In genomic region chr10:20596911-20597310, GRCh38 we compare ENCODE assay signal across 17 cellular contexts.
A peak's percentile ranks its signal among the peaks of the same experiment; 100 is the strongest.
DNase-seq lines count a peak whose midpoint lies in the region; TF ChIP-seq lines count a peak whose summit lies in the region.
"Had no signal": no experiment of that assay in that cellular context is flagged by ENCODE, and none has a peak within 500 bp of the region (broad histone marks: within the 10 kb centered on the region; RNA-seq: fewer than 3 reads in every experiment).

No MANE protein-coding gene starts in this region.

- TF ChIP-seq POLR2A in esophagus muscularis mucosa (IDR thresholded peaks at IDR 0.05; ENCODE audit: low read depth), result no peak

- H3K4me1 ChIP-seq in cardiac muscle cell (ENCODE audit: low read depth) (peaks cover 9% of the 10 kb centered on the region), esophagus muscularis mucosa (peaks cover 8 to 24% (median 12%) of the 10 kb centered on the region in 4 donors)

- intact Hi-C loops in esophagus muscularis mucosa (cut with DNase I), result no loop called here

- H3K4me3 ChIP-seq in cardiac muscle cell (no peak overlapping the region), esophagus muscularis mucosa (no peak overlapping the region)
- H3K4me3 ChIP-seq: A549 had no signal

- H3K27ac ChIP-seq in cardiac muscle cell (peak overlapping the region; percentile 68), esophagus muscularis mucosa (replicated peaks in 1 of 4) (no peak overlapping the region)
- H3K27ac ChIP-seq: A549 had no signal

- TF ChIP-seq CTCF in cardiac muscle cell (IDR thresholded peaks at IDR 0.05; ENCODE audit: low read depth, low read length) (no peak), esophagus muscularis mucosa (IDR thresholded peaks at IDR 0.05) (no peak)

- 50% methylated on average over 2 of the region's 2 CpGs for WGBS in esophagus muscularis mucosa

- DNase-seq in AG08395 (ENCODE audit: low spot score) (peak; percentile 9), amniotic epithelial cell (ENCODE audit: low read depth) (peak; percentile 60), cardiac muscle cell (ENCODE audit: low read depth in 1 of 2, low spot score in 1 of 2) (peak; percentile 29 to 66), myocyte (ENCODE audit: low read depth) (peak; percentile 79), esophagus muscularis mucosa (ENCODE audit: extremely low spot score) (no peak), NCI-H1694 treated with DMSO at 0.1 percent for 48 hours (lab: John Stamatoyannopoulos, UW) (no peak), NCI-H82 treated with DMSO at 0.1 percent for 48 hours (lab: John Stamatoyannopoulos, UW; ENCODE audit: unreplicated experiment) (no peak), NCI-H748 (lab: John Stamatoyannopoulos, UW; ENCODE audit: unreplicated experiment) (no peak)
- DNase-seq: activated CD4-positive, alpha-beta T cell treated with anti-CD3 and anti-CD28 coated beads for 4 hours; activated naive CD8-positive, alpha-beta T cell treated with anti-CD3 and anti-CD28 coated beads for 36 hours; activated T-cell treated with anti-CD3 and anti-CD28 coated beads, Interleukin-2, amount 50 U/mL, for 24 hours; dermis blood vessel endothelial cell; foreskin melanocyte; naive thymus-derived CD8-positive, alpha-beta T cell; NCI-H1105 treated with DMSO at 0.1 percent for 48 hours; PC-3 had no signal

- no peak for TF ChIP-seq EP300 in esophagus muscularis mucosa (IDR thresholded peaks at IDR 0.05)

- H3K36me3 ChIP-seq in cardiac muscle cell, result no peaks in the 10 kb centered on the region
- no peaks in the 10 kb centered on the region for H3K36me3 ChIP-seq in esophagus muscularis mucosa

- H3K9me3 ChIP-seq in cardiac muscle cell (ENCODE audit: low read depth) (no peaks in the 10 kb centered on the region), esophagus muscularis mucosa (no peaks in the 10 kb centered on the region)
- H3K9me3 ChIP-seq: A549 had no signal

- no peaks in the 10 kb centered on the region for H3K27me3 ChIP-seq in cardiac muscle cell
- H3K27me3 ChIP-seq in esophagus muscularis mucosa, result no peaks in the 10 kb centered on the region

Comparison
In these comparisons a context has a peak if more than half of its experiments do, and no peak if none do; other contexts are left out.
1. DNase-seq: peak in AG08395 (single experiment), amniotic epithelial cell (single experiment), cardiac muscle cell (2 of 2) and myocyte (single experiment); none in esophagus muscularis mucosa (single experiment), NCI-H1694 treated with DMSO at 0.1 percent for 48 hours (single experiment), NCI-H82 treated with DMSO at 0.1 percent for 48 hours (single experiment) and NCI-H748 (single experiment).